ENCODE assay signal across 22 cellular contexts in the genomic region with DNA sequence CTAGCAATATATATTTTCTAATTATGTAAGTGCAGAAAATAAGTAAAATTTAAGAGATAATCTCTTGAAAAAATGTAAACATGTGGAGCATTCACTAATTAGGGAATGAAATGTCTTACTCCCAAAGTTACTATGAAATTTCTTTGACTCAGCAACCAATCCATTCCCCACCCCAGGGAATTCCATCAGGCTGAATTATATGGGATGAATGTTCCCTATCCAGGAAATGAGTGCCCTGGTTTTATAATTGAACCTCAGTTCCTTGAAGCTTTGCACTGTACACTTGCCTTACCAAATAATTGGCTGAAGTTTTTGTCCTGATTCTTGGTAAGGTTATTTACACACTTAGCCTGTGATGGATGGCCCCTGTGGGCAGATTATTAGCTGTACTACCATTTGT.
DNase-seq lines count a peak whose midpoint lies in the region; ATAC-seq and TF ChIP-seq lines count a peak whose summit lies in the region.
"Had no signal": no experiment of that assay in that cellular context is flagged by ENCODE, and none has a peak within 500 bp of the region (broad histone marks: within the 10 kb centered on the region; RNA-seq: fewer than 3 reads in every experiment).

No MANE protein-coding gene starts in this region.

- H3K27me3 ChIP-seq in Panc1 (ENCODE audit: control insufficient read depth, insufficient read depth, low read length), result no peaks in the 10 kb centered on the region
- H3K27me3 ChIP-seq in testis, result no peaks in the 10 kb centered on the region
- no peaks in the 10 kb centered on the region for H3K27me3 ChIP-seq in gastroesophageal sphincter
- H3K27me3 ChIP-seq: brain microvascular endothelial cell, gastrocnemius medialis, transverse colon had no signal

- H3K9me3 ChIP-seq in Panc1 (ENCODE audit: control insufficient read depth, insufficient read depth, low read depth, low read length) (no peaks in the 10 kb centered on the region), testis (no peaks in the 10 kb centered on the region), gastroesophageal sphincter (no peaks in the 10 kb centered on the region)
- H3K9me3 ChIP-seq: gastrocnemius medialis, transverse colon had no signal

- no peak for TF ChIP-seq POLR2A in testis (IDR thresholded peaks at IDR 0.05)
- no peak for TF ChIP-seq POLR2A in gastroesophageal sphincter (IDR thresholded peaks at IDR 0.05)

- peak; percentile 43 for DNase-seq in GM03348 (ENCODE audit: low spot score)
- DNase-seq in Panc1 (ENCODE audit: low read depth, low spot score), result no peak
- DNase-seq in fibroblast of peridontal ligament (ENCODE audit: extremely low read depth), result peak; percentile 40
- DNase-seq in testis, result peak; percentile 21
- no peak for DNase-seq in NCI-H2107 treated with DMSO at 0.1 percent for 48 hours (lab: John Stamatoyannopoulos, UW; ENCODE audit: unreplicated experiment)
- DNase-seq: brain microvascular endothelial cell; gastrocnemius medialis; GF-D8; mesenchymal stem cell; naive thymus-derived CD4-positive, alpha-beta T cell; NCI-H1092 treated with DMSO at 0.1 percent for 48 hours; NCI-H2081 treated with DMSO at 0.1 percent for 48 hours; NCI-H526 treated with DMSO at 0.1 percent for 48 hours; OCI-M1; stimulated activated CD4-positive, alpha-beta T cell treated with anti-CD3 and anti-CD28 coated beads, Interleukin-1b, Interleukin-23, amount 100 ng/mL, for 48 hours; stimulated activated naive CD4-positive, alpha-beta T cell treated with Interleukin-2 at 50 U/mL for 16 hours; transverse colon had no signal

- CTCF ChIA-PET in Panc1 (lab: Charles Lee), result no interaction called here

- intact Hi-C loops in Panc1 (cut with micrococcal nuclease; ENCODE audit: unreplicated experiment), result no loop called here
- intact Hi-C loops in testis (cut with DNase I; ENCODE audit: low total_unique reads), result no loop called here

- H3K27ac ChIP-seq in Panc1 (ENCODE audit: low read length) (peak overlapping the region; percentile 48; the same call in 1 of the 2 replicates), testis (no peak overlapping the region), gastroesophageal sphincter (no peak overlapping the region)
- H3K27ac ChIP-seq: brain microvascular endothelial cell, coronary artery, gastrocnemius medialis, KMS-11, transverse colon had no signal

- no TSS peak for BruUV-seq in Panc1 (replicated peaks; lab: Mats Ljungman, UMichigan)

- H3K36me3 ChIP-seq in Panc1 (ENCODE audit: control insufficient read depth, insufficient read depth, low read length), result no peaks in the 10 kb centered on the region
- H3K36me3 ChIP-seq in testis (ENCODE audit: low read depth, missing control alignments), result no peaks in the 10 kb centered on the region
- no peaks in the 10 kb centered on the region for H3K36me3 ChIP-seq in gastroesophageal sphincter
- H3K36me3 ChIP-seq: brain microvascular endothelial cell, gastrocnemius medialis, transverse colon had no signal

- TF ChIP-seq CTCF in Panc1 (IDR thresholded peaks at IDR 0.05) (no peak), testis (IDR thresholded peaks at IDR 0.05) (no peak), gastroesophageal sphincter (IDR thresholded peaks at IDR 0.05) (no peak)

- no peak overlapping the region for H3K4me3 ChIP-seq in Panc1 (ENCODE audit: low read depth in 2 of 2, low read length in 2 of 2)
- H3K4me3 ChIP-seq in testis, result no peak overlapping the region
- H3K4me3 ChIP-seq in gastroesophageal sphincter, result no peak overlapping the region
- H3K4me3 ChIP-seq: coronary artery, gastrocnemius medialis, transverse colon had no signal

- peaks cover 5% of the 10 kb centered on the region; the same call in 1 of the 2 replicates for H3K4me1 ChIP-seq in Panc1 (ENCODE audit: control insufficient read depth, insufficient read depth, low read length)
- H3K4me1 ChIP-seq in testis, result no peaks in the 10 kb centered on the region
- H3K4me1 ChIP-seq in gastroesophageal sphincter, result peaks cover 0 to 19% (median 0%) of the 10 kb centered on the region in 3 donors
- H3K4me1 ChIP-seq: gastrocnemius medialis, transverse colon had no signal

- in situ Hi-C loops in Panc1 (cut with HindIII; ENCODE audit: low pct_unique_long_range_greater_than_20kb, low sequenced_read_pairs), result no loop called here

- ATAC-seq in Panc1, result no peak
- no peak for ATAC-seq in HG02588 (IDR thresholded peaks at IDR 0.05; ENCODE audit: unreplicated experiment)
- ATAC-seq in gastroesophageal sphincter, result no peak
- ATAC-seq: gastrocnemius medialis; naive thymus-derived CD4-positive, alpha-beta T cell; sciatic nerve had no signal

- TF ChIP-seq EP300 in gastroesophageal sphincter (IDR thresholded peaks at IDR 0.05), result no peak

- POLR2A ChIA-PET in Panc1 (lab: Charles Lee), result no interaction called here

Comparison
In these comparisons a context has a peak if more than half of its experiments do, and no peak if none do; other contexts are left out.
1. DNase-seq: peak in GM03348 (single experiment), fibroblast of peridontal ligament (single experiment) and testis (single experiment); none in Panc1 (single experiment) and NCI-H2107 treated with DMSO at 0.1 percent for 48 hours (single experiment).